10 cellular contexts compared by ENCODE assay signal in genomic region chr15:78878356-78878755, GRCh38. TPM values are rescaled to one million over a fixed set of nuclear protein-coding genes. Genes with fewer than 3 reads are reported as not detected.
DNase-seq lines count a peak whose midpoint lies in the region; ATAC-seq, FAIRE-seq and TF ChIP-seq lines count a peak whose summit lies in the region.
"Had no signal": no experiment of that assay in that cellular context is flagged by ENCODE, and none has a peak within 500 bp of the region (broad histone marks: within the 10 kb centered on the region; RNA-seq: fewer than 3 reads in every experiment).

No MANE protein-coding gene starts in this region.

- no peak for TF ChIP-seq POLR2A in IMR-90 (IDR thresholded peaks at IDR 0.05; ENCODE audit: low read depth, low read length)

- WGBS in IMR-90 (ENCODE audit: extremely low coverage in 2 of 2, insufficient read length in 1 of 2), 2 experiments, result no CpG with 5 or more reads among the region's 1 CpG

- no peaks in the 10 kb centered on the region for H3K27me3 ChIP-seq in CD4-positive, alpha-beta T cell (ENCODE audit: control insufficient read depth, insufficient read depth, low read length)
- no peaks in the 10 kb centered on the region for H3K27me3 ChIP-seq in IMR-90 (ENCODE audit: control insufficient read depth, insufficient read depth, low read length)
- H3K27me3 ChIP-seq in astrocyte (ENCODE audit: insufficient read depth, low read length), result no peaks in the 10 kb centered on the region
- H3K27me3 ChIP-seq: transverse colon had no signal

- H3K9me1 ChIP-seq in IMR-90 (ENCODE audit: insufficient read depth, low read length), result 0 out of 2 replicates have a peak, but pooled peaks cover 3% of the 10 kb centered on the region

- peaks cover 0 to 13% of the 10 kb centered on the region in 2 experiments; a peak in 2 of 4 replicates for H3K79me1 ChIP-seq in IMR-90 (ENCODE audit: low read depth in 1 of 2, low read length in 2 of 2)

- BruUV-seq in IMR-90 (replicated peaks; lab: Mats Ljungman, UMichigan), result no TSS peak

- no peak overlapping the region for H3K4ac ChIP-seq in IMR-90 (ENCODE audit: low read depth, low read length)

- H2AFZ ChIP-seq in IMR-90 (replicated peaks; ENCODE audit: low read length, poor library complexity) (no peak overlapping the region), astrocyte (ENCODE audit: low read depth, low read length) (no peak overlapping the region)

- in situ Hi-C loops in IMR-90 (cut with MboI; ENCODE audit: low sequenced_read_pairs), result no loop called here

- TF ChIP-seq CTCF in CD4-positive, alpha-beta T cell (IDR thresholded peaks at IDR 0.05), result no peak
- TF ChIP-seq CTCF in IMR-90 (conservative IDR thresholded peaks at IDR 0.05; ENCODE audit: low read depth, low read length), result no peak
- TF ChIP-seq CTCF in astrocyte (IDR thresholded peaks at IDR 0.05; ENCODE audit: insufficient read depth, low read depth, low read length), result no peak

- CTCF ChIA-PET in CD4-positive, alpha-beta T cell (lab: Charles Lee), result interaction anchor here (1.8 kb wide), 1 partner anchor 29 kb away, joined by 5 read pairs; no protein-coding TSS in a partner anchor
- CTCF ChIA-PET in IMR-90 (lab: Yijun Ruan, JAX), result no interaction called here

- no peaks in the 10 kb centered on the region for H3K9me3 ChIP-seq in CD4-positive, alpha-beta T cell (ENCODE audit: control insufficient read depth, low read length)
- H3K9me3 ChIP-seq in IMR-90 (ENCODE audit: control insufficient read depth, insufficient read depth, low read length), result no peaks in the 10 kb centered on the region
- no peaks in the 10 kb centered on the region for H3K9me3 ChIP-seq in astrocyte (ENCODE audit: insufficient read depth, low read depth, low read length)
- H3K9me3 ChIP-seq: transverse colon had no signal

- H3K4me1 Mint-ChIP-seq in CD4-positive, alpha-beta T cell (ENCODE audit: low read depth), result peaks cover 91% of the 10 kb centered on the region
- H3K4me1 Mint-ChIP-seq in astrocyte (ENCODE audit: low read depth, unreplicated experiment), result peaks cover 44% of the 10 kb centered on the region

- H2BK120ac ChIP-seq in IMR-90 (ENCODE audit: low read depth, low read length), result no peak overlapping the region

- no peak overlapping the region for H4K91ac ChIP-seq in IMR-90 (ENCODE audit: insufficient read depth, low read depth, low read length)

- peak overlapping the region; percentile 52 for H2BK5ac ChIP-seq in IMR-90 (ENCODE audit: low read depth, low read length, poor library complexity, severe bottlenecking)

- H4K5ac ChIP-seq in IMR-90 (ENCODE audit: low read depth, low read length), result no peak overlapping the region

- no peak for ATAC-seq in CD4-positive, alpha-beta T cell (ENCODE audit: poor library complexity)
- no peak for ATAC-seq in IMR-90 (ENCODE audit: low read depth)
- ATAC-seq in GM21619 (IDR thresholded peaks at IDR 0.05; ENCODE audit: unreplicated experiment), result no peak
- ATAC-seq in HG03095 (IDR thresholded peaks at IDR 0.05; ENCODE audit: unreplicated experiment), result no peak
- no peak for ATAC-seq in GM18858 (IDR thresholded peaks at IDR 0.05; ENCODE audit: unreplicated experiment)

- no peaks in the 10 kb centered on the region for H3K27me3 Mint-ChIP-seq in CD4-positive, alpha-beta T cell
- H3K27me3 Mint-ChIP-seq in astrocyte (ENCODE audit: low read depth, unreplicated experiment), result no peaks in the 10 kb centered on the region

- H2BK15ac ChIP-seq in IMR-90 (ENCODE audit: low read depth, low read length), result no peak overlapping the region

- H3K27ac Mint-ChIP-seq in CD4-positive, alpha-beta T cell, result peak overlapping the region; percentile 57
- peak overlapping the region; percentile 74 for H3K27ac Mint-ChIP-seq in astrocyte (ENCODE audit: unreplicated experiment)

- POLR2A ChIA-PET in CD4-positive, alpha-beta T cell (lab: Charles Lee), result no interaction called here
- POLR2A ChIA-PET in IMR-90 (lab: Charles Lee; ENCODE audit: unreplicated experiment), result no interaction called here

- dilution Hi-C loops in IMR-90 (cut with HindIII; ENCODE audit: low sequenced_read_pairs, unreplicated experiment), result no loop called here

- H3K9me3 Mint-ChIP-seq in CD4-positive, alpha-beta T cell, result no peaks in the 10 kb centered on the region
- no peaks in the 10 kb centered on the region for H3K9me3 Mint-ChIP-seq in astrocyte (ENCODE audit: unreplicated experiment)

- H2BK20ac ChIP-seq in IMR-90 (ENCODE audit: low read depth, low read length), result no peak overlapping the region

- H3K9ac ChIP-seq in IMR-90 (ENCODE audit: low read depth, low read length), result no peak overlapping the region
- peak overlapping the region; percentile 24 for H3K9ac ChIP-seq in astrocyte (ENCODE audit: low read length)

- no peak for TF ChIP-seq RAD21 in IMR-90 (IDR thresholded peaks at IDR 0.05; ENCODE audit: low read length)

- H3K27ac ChIP-seq in CD4-positive, alpha-beta T cell (ENCODE audit: low read depth, low read length), result no peak overlapping the region
- H3K27ac ChIP-seq in IMR-90 (ENCODE audit: insufficient read depth, low read length), result no peak overlapping the region
- peak overlapping the region; percentile 41 for H3K27ac ChIP-seq in astrocyte (ENCODE audit: low read depth, low read length)

- intact Hi-C loops in CD4-positive, alpha-beta T cell (cut with DNase I, micrococcal nuclease), result loop anchor here (10.0 kb wide), 2 partner anchors 124 to 1804 kb away; partner anchors contain the start of gene TSPAN3 (in 1 of the 2)
- intact Hi-C loops in IMR-90 (cut with micrococcal nuclease), result no loop called here

- H3K4me3 Mint-ChIP-seq in CD4-positive, alpha-beta T cell, result peak overlapping the region; percentile 70
- H3K4me3 Mint-ChIP-seq in astrocyte (ENCODE audit: unreplicated experiment), result peak overlapping the region; percentile 76

- no peak overlapping the region for H2AK9ac ChIP-seq in IMR-90 (replicated peaks; ENCODE audit: low read depth, low read length, poor library complexity)

- peaks cover 78% of the 10 kb centered on the region for H3K36me3 Mint-ChIP-seq in CD4-positive, alpha-beta T cell (ENCODE audit: low read depth)
- peaks cover 8% of the 10 kb centered on the region for H3K36me3 Mint-ChIP-seq in astrocyte (ENCODE audit: low read depth, unreplicated experiment)

- H4K20me1 ChIP-seq in IMR-90 (ENCODE audit: insufficient read depth, low read length) (peaks cover 98% of the 10 kb centered on the region), astrocyte (ENCODE audit: insufficient read depth, low read length) (peaks cover 98% of the 10 kb centered on the region)

- H3K23ac ChIP-seq in IMR-90 (ENCODE audit: low read depth, low read length), result no peak overlapping the region

- H3K4me2 ChIP-seq in IMR-90 (ENCODE audit: low read depth, low read length), result peak overlapping the region; percentile 63
- peak overlapping the region; percentile 84 for H3K4me2 ChIP-seq in astrocyte (ENCODE audit: low read length)

- H3K14ac ChIP-seq in IMR-90 (replicated peaks; ENCODE audit: low read depth, low read length), result no peak overlapping the region

- FAIRE-seq in astrocyte (lab: Jason Lieb, UNC), result no peak

- no peak overlapping the region for H3K56ac ChIP-seq in IMR-90 (ENCODE audit: extremely low read depth, insufficient read depth, low read length)

- DNase-seq in CD4-positive, alpha-beta T cell, result no peak
- peak; percentile 65 for DNase-seq in IMR-90
- peak; percentile 78 for DNase-seq in astrocyte (ENCODE audit: low read depth)
- peak; percentile 47 for DNase-seq in myocyte (ENCODE audit: low read depth)
- no peak for DNase-seq in GOT3 (lab: John Stamatoyannopoulos, UW)
- DNase-seq: cortex of kidney, transverse colon had no signal

- H4K8ac ChIP-seq in IMR-90 (ENCODE audit: low read depth in 2 of 2, low read length in 2 of 2), result no peak overlapping the region

- H3K18ac ChIP-seq in IMR-90 (ENCODE audit: low read depth, low read length), result no peak overlapping the region

- H2AK5ac ChIP-seq in IMR-90 (ENCODE audit: low read depth, low read length), result no peak overlapping the region

- H3K36me3 ChIP-seq in IMR-90 (ENCODE audit: control insufficient read depth, insufficient read depth, low read length) (peaks cover 16% of the 10 kb centered on the region), astrocyte (ENCODE audit: insufficient read depth, low read length) (peaks cover 15% of the 10 kb centered on the region)

- H3K79me2 ChIP-seq in astrocyte (ENCODE audit: insufficient read depth, low read length), result peaks cover 100% of the 10 kb centered on the region

- H3K4me1 ChIP-seq in IMR-90 (ENCODE audit: control insufficient read depth, insufficient read depth, low read length) (peaks cover 13% of the 10 kb centered on the region), astrocyte (ENCODE audit: insufficient read depth, low read length) (peaks cover 37% of the 10 kb centered on the region)

- H3K4me3 ChIP-seq in IMR-90 (ENCODE audit: insufficient read depth, low read depth, low read length) (no peak overlapping the region), astrocyte (ENCODE audit: insufficient read depth, low read depth, low read length) (peak overlapping the region; percentile 37)

TF ChIP-seq in IMR-90, 13 proteins besides CTCF, POLR2A, EP300 and RAD21:
- TF ChIP-seq MXI1 (IDR thresholded peaks at IDR 0.05; ENCODE audit: borderline replicate concordance, low read depth, low read length), result no peak
- TF ChIP-seq RFX5 (IDR thresholded peaks at IDR 0.05; ENCODE audit: low read depth, low read length), result no peak
- TF ChIP-seq MAZ (IDR thresholded peaks at IDR 0.05; ENCODE audit: borderline replicate concordance, low read depth, low read length), result no peak
- peak; percentile 99 for TF ChIP-seq MAFK (IDR thresholded peaks at IDR 0.05; ENCODE audit: low read depth, low read length)

RNA-seq across cellular contexts. Expression of gene MORF4L1, which starts 5.7 kb away (rescaled TPM):
- total RNA-seq in CD4-positive, alpha-beta T cell, result 100 to 1,000 TPM; 463 to 496 TPM
- total RNA-seq in IMR-90 (2012; rRNA removed) (217 and 485 TPM in 2 replicates), astrocyte (398 and 411 TPM in 2 replicates), myocyte (527 and 616 TPM in 2 replicates)
- 354 and 392 TPM in 2 replicates for polyA plus RNA-seq in IMR-90 (2012; rRNA removed)
- 33.6 and 79.5 TPM in 2 replicates for polyA plus RNA-seq in IMR-90 (2012; cell fraction: cytosol; rRNA removed)
- 6.7 and 91.3 TPM in 2 replicates for polyA plus RNA-seq in IMR-90 (2012; cell fraction: nucleus; rRNA removed; ENCODE audit: low replicate concordance)
- polyA plus RNA-seq in myocyte (2012), result 451 TPM

Comparison
In these comparisons a context has a peak if more than half of its experiments do, and no peak if none do; other contexts are left out.
1. DNase-seq: peak in IMR-90 (single experiment), astrocyte (single experiment) and myocyte (single experiment); none in CD4-positive, alpha-beta T cell (0 of 10) and GOT3 (single experiment).